ENCODE assay signal across 1 cellular context in genomic region chr5:134714120-134714519, GRCh38.
TF ChIP-seq lines count a peak whose summit lies in the region.

No MANE protein-coding gene starts in this region.

TF ChIP-seq in GM23338, 12 proteins besides CTCF, POLR2A, EP300 and RAD21 (continued from another document):
- no peak for TF ChIP-seq EZH2phosphoT487 (IDR thresholded peaks at IDR 0.05; ENCODE audit: unreplicated experiment)
- no peak for TF ChIP-seq ZNF114 (CRISPR knock-in tag; IDR thresholded peaks at IDR 0.05)
- TF ChIP-seq, protein P1, sequence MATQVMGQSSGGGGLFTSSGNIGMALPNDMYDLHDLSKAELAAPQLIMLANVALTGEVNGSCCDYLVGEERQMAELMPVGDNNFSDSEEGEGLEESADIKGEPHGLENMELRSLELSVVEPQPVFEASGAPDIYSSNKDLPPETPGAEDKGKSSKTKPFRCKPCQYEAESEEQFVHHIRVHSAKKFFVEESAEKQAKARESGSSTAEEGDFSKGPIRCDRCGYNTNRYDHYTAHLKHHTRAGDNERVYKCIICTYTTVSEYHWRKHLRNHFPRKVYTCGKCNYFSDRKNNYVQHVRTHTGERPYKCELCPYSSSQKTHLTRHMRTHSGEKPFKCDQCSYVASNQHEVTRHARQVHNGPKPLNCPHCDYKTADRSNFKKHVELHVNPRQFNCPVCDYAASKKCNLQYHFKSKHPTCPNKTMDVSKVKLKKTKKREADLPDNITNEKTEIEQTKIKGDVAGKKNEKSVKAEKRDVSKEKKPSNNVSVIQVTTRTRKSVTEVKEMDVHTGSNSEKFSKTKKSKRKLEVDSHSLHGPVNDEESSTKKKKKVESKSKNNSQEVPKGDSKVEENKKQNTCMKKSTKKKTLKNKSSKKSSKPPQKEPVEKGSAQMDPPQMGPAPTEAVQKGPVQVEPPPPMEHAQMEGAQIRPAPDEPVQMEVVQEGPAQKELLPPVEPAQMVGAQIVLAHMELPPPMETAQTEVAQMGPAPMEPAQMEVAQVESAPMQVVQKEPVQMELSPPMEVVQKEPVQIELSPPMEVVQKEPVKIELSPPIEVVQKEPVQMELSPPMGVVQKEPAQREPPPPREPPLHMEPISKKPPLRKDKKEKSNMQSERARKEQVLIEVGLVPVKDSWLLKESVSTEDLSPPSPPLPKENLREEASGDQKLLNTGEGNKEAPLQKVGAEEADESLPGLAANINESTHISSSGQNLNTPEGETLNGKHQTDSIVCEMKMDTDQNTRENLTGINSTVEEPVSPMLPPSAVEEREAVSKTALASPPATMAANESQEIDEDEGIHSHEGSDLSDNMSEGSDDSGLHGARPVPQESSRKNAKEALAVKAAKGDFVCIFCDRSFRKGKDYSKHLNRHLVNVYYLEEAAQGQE (IDR thresholded peaks at IDR 0.05; ENCODE audit: unreplicated experiment), result no peak
- TF ChIP-seq ETS1 (IDR thresholded peaks at IDR 0.05), result no peak
- no peak for TF ChIP-seq JUNB (IDR thresholded peaks at IDR 0.05; ENCODE audit: unreplicated experiment)
- TF ChIP-seq POLR2AphosphoS5 (IDR thresholded peaks at IDR 0.05; ENCODE audit: low read depth), result no peak
- no peak for TF ChIP-seq EZH2 (IDR thresholded peaks at IDR 0.05; ENCODE audit: low read depth, unreplicated experiment)
- TF ChIP-seq STAT1 (IDR thresholded peaks at IDR 0.05; ENCODE audit: unreplicated experiment), result no peak
